In genomic region chr17:48997103-48997826, GRCh38 we compare ENCODE assay signal across 9 cellular contexts. TPM values are rescaled to one million over a fixed set of nuclear protein-coding genes. Genes with fewer than 3 reads are reported as not detected.
DNase-seq lines count a peak whose midpoint lies in the region; ATAC-seq and TF ChIP-seq lines count a peak whose summit lies in the region.
"Had no signal": no experiment of that assay in that cellular context is flagged by ENCODE, and none has a peak within 500 bp of the region (broad histone marks: within the 10 kb centered on the region; RNA-seq: fewer than 3 reads in every experiment).

Gene IGF2BP1 (plus strand): TSS chr17:48997385. CDS start chr17:48997746, 361 bp downstream.

- H3K27ac Mint-ChIP-seq in naive thymus-derived CD4-positive, alpha-beta T cell, result peak within 1 kb of the TSS in 2 of 9 donors; percentile 65 to 82

- ATAC-seq in naive thymus-derived CD4-positive, alpha-beta T cell, result peak; percentile 24
- ATAC-seq in HG02798 (IDR thresholded peaks at IDR 0.05; ENCODE audit: poor library complexity, unreplicated experiment), result no peak

- intact Hi-C loops in naive thymus-derived CD4-positive, alpha-beta T cell (cut with micrococcal nuclease), result loop anchor here (2.0 to 10.0 kb wide), 4 partner anchors 105 to 385 kb away; partner anchors contain the start of genes ATP5MC1 (in 1 of the 2), HOXB13 (in 1 of the 2), HOXB7 (in 1 of the 2) and PRAC1 (in 1 of the 2)

- H3K9me3 Mint-ChIP-seq in naive thymus-derived CD4-positive, alpha-beta T cell, result peaks cover 0 to 39% (median 4%) of the 10 kb centered on the region in 11 donors

- CTCF ChIA-PET in naive thymus-derived CD4-positive, alpha-beta T cell (lab: Charles Lee), result no interaction called here

- TF ChIP-seq CTCF in choroid plexus epithelial cell (conservative IDR thresholded peaks at IDR 0.05; ENCODE audit: low read depth, low read length), result no peak

- no peaks in the 10 kb centered on the region for H3K9me3 ChIP-seq in naive thymus-derived CD4-positive, alpha-beta T cell (ENCODE audit: control insufficient read depth in 2 of 3, low read length in 3 of 3)

- H3K4me3 Mint-ChIP-seq in naive thymus-derived CD4-positive, alpha-beta T cell, result peak within 1 kb of the TSS; percentile 64 to 82 (median 72)

- H3K4me1 ChIP-seq in naive thymus-derived CD4-positive, alpha-beta T cell (ENCODE audit: control insufficient read depth in 2 of 2, insufficient read depth in 2 of 2, low read length in 2 of 2), result peaks cover 8 to 22% of the 10 kb centered on the region in 2 donors

- DNase-seq in DMS 273 (lab: John Stamatoyannopoulos, UW; ENCODE audit: unreplicated experiment) (peak; percentile 44), DMS 273 treated with DMSO at 0.1 percent for 48 hours (lab: John Stamatoyannopoulos, UW) (no peak), OCI-M1 (lab: John Stamatoyannopoulos, UW) (peak; percentile 81), choroid plexus epithelial cell (ENCODE audit: low read depth) (peak; percentile 74), NCI-H1092 (lab: John Stamatoyannopoulos, UW) (no peak), putamen (ENCODE audit: low spot score) (no peak)
- DNase-seq in naive thymus-derived CD4-positive, alpha-beta T cell, result peak in 4 of 9 donors; percentile 15 to 31 (median 23)

- peaks cover 34 to 74% of the 10 kb centered on the region in 2 donors for H3K27me3 ChIP-seq in naive thymus-derived CD4-positive, alpha-beta T cell (ENCODE audit: control insufficient read depth in 2 of 2, insufficient read depth in 2 of 2, low read length in 2 of 2)

- H3K36me3 ChIP-seq in naive thymus-derived CD4-positive, alpha-beta T cell (ENCODE audit: control insufficient read depth in 2 of 3, insufficient read depth in 3 of 3, low read length in 3 of 3), result no peaks in the 10 kb centered on the region

- peaks cover 0 to 4% (median 0%) of the 10 kb centered on the region in 5 donors for H3K36me3 Mint-ChIP-seq in naive thymus-derived CD4-positive, alpha-beta T cell

- no peak within 1 kb of the TSS for H3K27ac ChIP-seq in naive thymus-derived CD4-positive, alpha-beta T cell (ENCODE audit: low read depth, low read length)
- H3K27ac ChIP-seq: 22Rv1 had no signal

- H3K27me3 Mint-ChIP-seq in naive thymus-derived CD4-positive, alpha-beta T cell, result peaks cover 79 to 88% (median 84%) of the 10 kb centered on the region in 5 donors

- POLR2A ChIA-PET in naive thymus-derived CD4-positive, alpha-beta T cell (lab: Charles Lee), result no interaction called here

- H3K4me1 Mint-ChIP-seq in naive thymus-derived CD4-positive, alpha-beta T cell, result peaks cover 14 to 40% (median 23%) of the 10 kb centered on the region in 7 donors

- peak within 1 kb of the TSS; percentile 91 for H3K4me3 ChIP-seq in choroid plexus epithelial cell (ENCODE audit: low read depth, low read length)
- peak within 1 kb of the TSS; percentile 12 for H3K4me3 ChIP-seq in naive thymus-derived CD4-positive, alpha-beta T cell (ENCODE audit: low read length)

RNA-seq across cellular contexts. Expression of gene IGF2BP1, which starts in this region (rescaled TPM):
- not detected for total RNA-seq in naive thymus-derived CD4-positive, alpha-beta T cell
- polyA plus RNA-seq in naive thymus-derived CD4-positive, alpha-beta T cell, result not detected

Comparison
In these comparisons a context has a peak if more than half of its experiments do, and no peak if none do; other contexts are left out.
1. DNase-seq: peak in DMS 273 (single experiment), OCI-M1 (single experiment) and choroid plexus epithelial cell (single experiment); none in DMS 273 treated with DMSO at 0.1 percent for 48 hours (single experiment), NCI-H1092 (single experiment) and putamen (single experiment).
2. Peak in ATAC-seq and H3K4me3 ChIP-seq in naive thymus-derived CD4-positive, alpha-beta T cell; RNA of the gene not detected or under 1 TPM.